In the genomic region with DNA sequence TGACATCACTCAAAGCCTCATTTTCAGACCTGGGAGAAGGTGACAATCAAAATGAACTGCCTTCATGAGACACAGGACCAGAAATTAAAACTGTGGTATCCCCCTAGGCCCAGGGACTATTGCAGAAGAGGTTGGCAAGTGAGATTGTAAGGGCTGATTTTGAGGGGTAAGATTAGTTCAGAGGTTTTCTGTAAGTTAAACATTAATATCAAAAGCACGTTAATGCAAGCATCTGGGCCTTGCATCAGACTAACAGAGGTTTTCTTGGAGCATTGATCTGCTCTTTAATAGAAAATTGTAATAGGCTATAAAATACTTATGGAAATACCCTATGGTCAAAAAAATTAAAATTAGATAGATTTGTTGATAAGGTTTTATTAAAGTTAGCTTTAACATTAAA, we compare ENCODE assay signal across 1 cellular context.
TF ChIP-seq lines count a peak whose summit lies in the region.

No MANE protein-coding gene starts in this region.

TF ChIP-seq in HepG2, 621 proteins besides CTCF, POLR2A, EP300 and RAD21:
- TF ChIP-seq, protein P1, sequence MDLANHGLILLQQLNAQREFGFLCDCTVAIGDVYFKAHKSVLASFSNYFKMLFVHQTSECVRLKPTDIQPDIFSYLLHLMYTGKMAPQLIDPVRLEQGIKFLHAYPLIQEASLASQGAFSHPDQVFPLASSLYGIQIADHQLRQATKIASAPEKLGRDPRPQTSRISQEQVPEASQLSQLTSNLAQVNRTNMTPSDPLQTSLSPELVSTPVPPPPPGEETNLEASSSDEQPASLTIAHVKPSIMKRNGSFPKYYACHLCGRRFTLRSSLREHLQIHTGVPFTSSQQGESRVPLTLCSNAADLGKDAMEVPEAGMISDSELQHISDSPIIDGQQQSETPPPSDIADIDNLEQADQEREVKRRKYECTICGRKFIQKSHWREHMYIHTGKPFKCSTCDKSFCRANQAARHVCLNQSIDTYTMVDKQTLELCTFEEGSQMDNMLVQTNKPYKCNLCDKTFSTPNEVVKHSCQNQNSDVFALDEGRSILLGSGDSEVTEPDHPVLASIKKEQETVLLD (CRISPR knock-in tag; IDR thresholded peaks at IDR 0.05; ENCODE audit: low read depth), result no peak
- no peak for TF ChIP-seq HMGA1 (CRISPR knock-in tag; conservative IDR thresholded peaks at IDR 0.05)
- no peak for TF ChIP-seq U2AF1 (optimal IDR thresholded peaks at IDR 0.05; ENCODE audit: low read depth, low read length)
- no peak for TF ChIP-seq NFYB (CRISPR knock-in tag; IDR thresholded peaks at IDR 0.05)
- TF ChIP-seq KDM5A (IDR thresholded peaks at IDR 0.05; ENCODE audit: borderline replicate concordance, low read length), result no peak
- TF ChIP-seq EEA1 (CRISPR knock-in tag; IDR thresholded peaks at IDR 0.05; ENCODE audit: borderline replicate concordance), result no peak
- no peak for TF ChIP-seq SMAD9 (CRISPR knock-in tag; IDR thresholded peaks at IDR 0.05)
- no peak for TF ChIP-seq DNMT3B (CRISPR knock-in tag; conservative IDR thresholded peaks at IDR 0.05)
- TF ChIP-seq SALL1 (CRISPR knock-in tag; IDR thresholded peaks at IDR 0.05), result no peak
- TF ChIP-seq, protein P2, sequence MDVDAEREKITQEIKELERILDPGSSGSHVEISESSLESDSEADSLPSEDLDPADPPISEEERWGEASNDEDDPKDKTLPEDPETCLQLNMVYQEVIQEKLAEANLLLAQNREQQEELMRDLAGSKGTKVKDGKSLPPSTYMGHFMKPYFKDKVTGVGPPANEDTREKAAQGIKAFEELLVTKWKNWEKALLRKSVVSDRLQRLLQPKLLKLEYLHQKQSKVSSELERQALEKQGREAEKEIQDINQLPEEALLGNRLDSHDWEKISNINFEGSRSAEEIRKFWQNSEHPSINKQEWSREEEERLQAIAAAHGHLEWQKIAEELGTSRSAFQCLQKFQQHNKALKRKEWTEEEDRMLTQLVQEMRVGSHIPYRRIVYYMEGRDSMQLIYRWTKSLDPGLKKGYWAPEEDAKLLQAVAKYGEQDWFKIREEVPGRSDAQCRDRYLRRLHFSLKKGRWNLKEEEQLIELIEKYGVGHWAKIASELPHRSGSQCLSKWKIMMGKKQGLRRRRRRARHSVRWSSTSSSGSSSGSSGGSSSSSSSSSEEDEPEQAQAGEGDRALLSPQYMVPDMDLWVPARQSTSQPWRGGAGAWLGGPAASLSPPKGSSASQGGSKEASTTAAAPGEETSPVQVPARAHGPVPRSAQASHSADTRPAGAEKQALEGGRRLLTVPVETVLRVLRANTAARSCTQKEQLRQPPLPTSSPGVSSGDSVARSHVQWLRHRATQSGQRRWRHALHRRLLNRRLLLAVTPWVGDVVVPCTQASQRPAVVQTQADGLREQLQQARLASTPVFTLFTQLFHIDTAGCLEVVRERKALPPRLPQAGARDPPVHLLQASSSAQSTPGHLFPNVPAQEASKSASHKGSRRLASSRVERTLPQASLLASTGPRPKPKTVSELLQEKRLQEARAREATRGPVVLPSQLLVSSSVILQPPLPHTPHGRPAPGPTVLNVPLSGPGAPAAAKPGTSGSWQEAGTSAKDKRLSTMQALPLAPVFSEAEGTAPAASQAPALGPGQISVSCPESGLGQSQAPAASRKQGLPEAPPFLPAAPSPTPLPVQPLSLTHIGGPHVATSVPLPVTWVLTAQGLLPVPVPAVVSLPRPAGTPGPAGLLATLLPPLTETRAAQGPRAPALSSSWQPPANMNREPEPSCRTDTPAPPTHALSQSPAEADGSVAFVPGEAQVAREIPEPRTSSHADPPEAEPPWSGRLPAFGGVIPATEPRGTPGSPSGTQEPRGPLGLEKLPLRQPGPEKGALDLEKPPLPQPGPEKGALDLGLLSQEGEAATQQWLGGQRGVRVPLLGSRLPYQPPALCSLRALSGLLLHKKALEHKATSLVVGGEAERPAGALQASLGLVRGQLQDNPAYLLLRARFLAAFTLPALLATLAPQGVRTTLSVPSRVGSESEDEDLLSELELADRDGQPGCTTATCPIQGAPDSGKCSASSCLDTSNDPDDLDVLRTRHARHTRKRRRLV (CRISPR knock-in tag; IDR thresholded peaks at IDR 0.05), result no peak
- TF ChIP-seq ZBTB7A (CRISPR knock-in tag; IDR thresholded peaks at IDR 0.05), result no peak
- TF ChIP-seq SMAD1 (CRISPR knock-in tag; IDR thresholded peaks at IDR 0.05; ENCODE audit: borderline replicate concordance, low read depth), result no peak
- no peak for TF ChIP-seq ZNF780A (CRISPR knock-in tag; IDR thresholded peaks at IDR 0.05)
- TF ChIP-seq YEATS4 (CRISPR knock-in tag; IDR thresholded peaks at IDR 0.05; ENCODE audit: borderline replicate concordance), result no peak
- no peak for TF ChIP-seq TCF12 (IDR thresholded peaks at IDR 0.05)
- no peak for TF ChIP-seq TCF12 (CRISPR knock-in tag; IDR thresholded peaks at IDR 0.05)
